In the genomic region with DNA sequence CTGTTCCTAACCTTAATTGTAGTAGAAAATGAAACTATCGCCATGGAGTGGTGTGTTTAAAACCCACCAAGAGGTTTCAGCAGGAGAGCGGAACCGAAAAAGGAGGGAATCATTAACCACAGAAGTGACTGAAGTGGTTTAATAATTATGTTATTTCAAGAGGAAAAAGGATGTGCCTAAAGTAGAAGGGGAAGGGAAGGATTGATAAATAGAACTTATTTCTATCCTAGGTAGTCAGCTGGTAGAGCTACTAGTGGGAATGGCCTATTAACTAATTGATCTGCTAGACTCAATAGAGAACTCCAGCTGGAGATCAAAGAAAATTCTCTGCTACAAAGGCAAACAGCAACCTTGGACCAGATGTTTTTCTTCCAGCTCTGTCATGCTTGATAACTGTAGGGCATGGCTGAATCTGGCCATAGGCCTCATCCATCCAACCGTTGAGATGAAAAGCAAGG, we compare ENCODE assay signal across 20 cellular contexts.
A peak's percentile ranks its signal among the peaks of the same experiment; 100 is the strongest.
DNase-seq lines count a peak whose midpoint lies in the region; FAIRE-seq and TF ChIP-seq lines count a peak whose summit lies in the region.
"Had no signal": no experiment of that assay in that cellular context is flagged by ENCODE, and none has a peak within 500 bp of the region (broad histone marks: within the 10 kb centered on the region; RNA-seq: fewer than 3 reads in every experiment).

No MANE protein-coding gene starts in this region.

- TF ChIP-seq CTCF in kidney epithelial cell (IDR thresholded peaks at IDR 0.05; ENCODE audit: insufficient read depth, low read length, poor library complexity, severe bottlenecking), result no peak
- no peak for TF ChIP-seq CTCF in smooth muscle cell (IDR thresholded peaks at IDR 0.05; ENCODE audit: borderline replicate concordance, insufficient read depth, poor library complexity, severe bottlenecking)

- H3K27me3 ChIP-seq in kidney epithelial cell (ENCODE audit: control insufficient read depth, insufficient read depth, low read length) (no peaks in the 10 kb centered on the region), smooth muscle cell (ENCODE audit: low read depth) (no peaks in the 10 kb centered on the region)
- H3K27me3 ChIP-seq: stomach, uterus had no signal

- no peak overlapping the region for H3K9ac ChIP-seq in smooth muscle cell (ENCODE audit: low read depth)

- no peak for FAIRE-seq in urothelium cell line (lab: Jason Lieb, UNC)

- H3K36me3 ChIP-seq in kidney epithelial cell (ENCODE audit: control insufficient read depth, insufficient read depth, low read length) (no peaks in the 10 kb centered on the region), smooth muscle cell (ENCODE audit: low read depth) (no peaks in the 10 kb centered on the region)
- H3K36me3 ChIP-seq: stomach, uterus had no signal

- WGBS in smooth muscle cell (ENCODE audit: low lambda C conversion rate), result 77% methylated on average over 4 of the region's 4 CpGs

- H3K9me3 ChIP-seq in smooth muscle cell (replicated peaks; ENCODE audit: low read depth), result no peaks in the 10 kb centered on the region
- H3K9me3 ChIP-seq: stomach, uterus had no signal

- H3K27ac ChIP-seq in smooth muscle cell (ENCODE audit: low read depth), result no peak overlapping the region
- H3K27ac ChIP-seq: epithelial cell of prostate, stomach, uterus had no signal

- H3F3A ChIP-seq in smooth muscle cell (ENCODE audit: low read depth), result no peaks in the 10 kb centered on the region

- H3K79me2 ChIP-seq in smooth muscle cell (ENCODE audit: low read depth), result no peaks in the 10 kb centered on the region

- H3K4me2 ChIP-seq in smooth muscle cell, result no peak overlapping the region

- H3K4me1 ChIP-seq in smooth muscle cell (ENCODE audit: low read depth), result peaks cover 14% of the 10 kb centered on the region
- H3K4me1 ChIP-seq: stomach, uterus had no signal

- DNase-seq in NCI-H510A treated with DMSO at 0.1 percent for 48 hours (lab: John Stamatoyannopoulos, UW) (peak; percentile 32), NCI-H510A (lab: John Stamatoyannopoulos, UW) (no peak), NCI-H69 (lab: John Stamatoyannopoulos, UW) (peak; percentile 67), kidney epithelial cell (ENCODE audit: low read depth) (peak; percentile 61), smooth muscle cell (lab: John Stamatoyannopoulos, UW; ENCODE audit: unreplicated experiment) (no peak), HCEC 1CT (no peak), urothelium cell line (ENCODE audit: low spot score) (no peak)
- no peak for DNase-seq in activated CD4-positive, alpha-beta T cell treated with anti-CD3 and anti-CD28 coated beads, Interleukin-2, amount 50 U/mL, for 4 hours
- DNase-seq: activated naive CD4-positive, alpha-beta T cell treated with anti-CD3 and anti-CD28 coated beads, Interleukin-2, amount 10 ng/mL, durations not matched to agents 7 days and 5 days; CD4-positive, CD25-positive, alpha-beta regulatory T cell; cortex of kidney; EL; Karpas-422; NCI-H1694; NCI-H82; SHP77; stomach; T-helper 9 cell; uterus had no signal

- H3K4me3 ChIP-seq in kidney epithelial cell (ENCODE audit: low read depth, low read length), result no peak overlapping the region
- H3K4me3 ChIP-seq in smooth muscle cell, result no peak overlapping the region
- H3K4me3 ChIP-seq: stomach, uterus had no signal

- H2AFZ ChIP-seq in smooth muscle cell (ENCODE audit: low read depth), result peak overlapping the region; percentile 63

- H4K20me1 ChIP-seq in smooth muscle cell (ENCODE audit: low read depth), result no peaks in the 10 kb centered on the region

Comparison
In these comparisons a context has a peak if more than half of its experiments do, and no peak if none do; other contexts are left out.
1. DNase-seq: peak in NCI-H510A treated with DMSO at 0.1 percent for 48 hours (single experiment), NCI-H69 (single experiment) and kidney epithelial cell (single experiment); none in NCI-H510A (single experiment), smooth muscle cell (single experiment), HCEC 1CT (single experiment), urothelium cell line (single experiment) and activated CD4-positive, alpha-beta T cell treated with anti-CD3 and anti-CD28 coated beads, Interleukin-2, amount 50 U/mL, for 4 hours (0 of 2).